Comparison of ENCODE assay signal across 21 cellular contexts in the genomic region with DNA sequence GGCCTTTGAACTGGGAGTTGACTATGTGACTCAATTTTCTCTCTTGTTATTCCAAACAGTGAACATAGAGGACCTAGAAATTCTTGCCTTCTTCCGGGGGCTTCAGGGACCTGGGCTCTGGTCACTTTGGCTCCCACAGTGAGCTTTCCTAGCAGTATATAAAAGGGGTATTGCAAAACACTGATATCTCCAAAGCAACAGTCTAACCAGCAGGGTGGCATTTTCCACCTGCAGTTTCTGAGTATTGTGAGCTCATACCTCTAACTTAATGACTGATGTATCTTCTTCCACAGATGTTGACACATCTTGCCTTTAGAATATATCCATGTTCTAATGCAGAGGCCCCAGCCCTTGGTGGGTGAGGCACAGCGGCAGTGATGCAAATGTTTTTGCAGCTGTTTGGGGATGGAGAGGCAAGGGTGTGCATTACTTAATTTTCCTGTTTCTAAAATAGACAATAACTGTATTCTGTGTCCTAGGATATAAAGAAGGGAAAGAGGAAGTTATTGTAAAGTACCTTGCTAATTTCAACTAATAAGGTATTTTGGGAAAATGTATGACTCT. TPM values are rescaled to one million over a fixed set of nuclear protein-coding genes. Genes with fewer than 3 reads are reported as not detected.
"Had no signal": no experiment of that assay in that cellular context is flagged by ENCODE, and none has a peak within 500 bp of the region (broad histone marks: within the 10 kb centered on the region; RNA-seq: fewer than 3 reads in every experiment).

No MANE protein-coding gene starts in this region.

- DNase-seq: activated B cell treated with CpG ODN at 0.5 μM for 24 hours; activated CD4-positive, alpha-beta memory T cell treated with anti-CD3 and anti-CD28 coated beads for 36 hours; activated CD4-positive, alpha-beta T cell treated with anti-CD3 and anti-CD28 coated beads for 4 hours; activated CD8-positive, alpha-beta memory T cell treated with anti-CD3 and anti-CD28 coated beads, Interleukin-2, amount 10 ng/mL, durations not matched to agents 7 days and 5 days; activated naive CD4-positive, alpha-beta T cell treated with Interleukin-2 at 50 U/mL for 16 hours; body of pancreas; effector memory CD8-positive, alpha-beta T cell; foreskin melanocyte; hypothalamus; midbrain; stimulated activated CD4-positive, alpha-beta T cell treated with anti-CD3 and anti-CD28 coated beads, Interleukin-15, amount 100 ng/mL, for 24 hours; stimulated activated CD4-positive, alpha-beta T cell treated with anti-CD3 and anti-CD28 coated beads, Interleukin-2, amount 100 ng/mL, for 48 hours; stimulated activated naive CD8-positive, alpha-beta T cell treated with anti-CD3 and anti-CD28 coated beads, Interleukin-15, amount 100 ng/mL, for 72 hours had no signal

- FAIRE-seq: TTC549 had no signal

- ATAC-seq: activated CD8-positive, alpha-beta memory T cell treated with anti-CD3 and anti-CD28 coated beads, Interleukin-2, amount 10 ng/mL, durations not matched to agents 7 days and 5 days; activated T-helper 17 cell treated with anti-CD3 and anti-CD28 coated beads, Interleukin-2, amount 50 U/mL, for 72 hours; body of pancreas; effector memory CD8-positive, alpha-beta T cell; stimulated activated naive CD8-positive, alpha-beta T cell treated with anti-CD3 and anti-CD28 coated beads, Interleukin-15, amount 100 ng/mL, for 72 hours had no signal

- H3K9me3 ChIP-seq: body of pancreas had no signal

- H3K4me3 ChIP-seq: body of pancreas, lung had no signal

- H3K4me1 ChIP-seq: body of pancreas had no signal

- H3K27ac ChIP-seq: body of pancreas had no signal

- H3K27me3 ChIP-seq: body of pancreas had no signal

RNA-seq across cellular contexts. Expression of a gene that starts 45.7 kb away (rescaled TPM):
- total RNA-seq: activated B cell treated with CpG ODN at 0.5 μM for 24 hours; activated CD4-positive, alpha-beta memory T cell treated with anti-CD3 and anti-CD28 coated beads for 36 hours; activated CD8-positive, alpha-beta memory T cell treated with anti-CD3 and anti-CD28 coated beads, Interleukin-2, amount 10 ng/mL, durations not matched to agents 7 days and 5 days; activated T-helper 17 cell treated with anti-CD3 and anti-CD28 coated beads, Interleukin-2, amount 50 U/mL, for 72 hours; body of pancreas; dermis microvascular lymphatic vessel endothelial cell; lung; neural crest cell; osteoblast; skeletal muscle tissue; T-helper 2 cell treated with Interferon-gamma antibody and Interleukin-4, amounts not matched to agents 100 ng/mL and 5 ng/mL, for 36 hours had no signal
- polyA plus RNA-seq: lung had no signal
